16 cellular contexts compared by ENCODE assay signal in the genomic region with DNA sequence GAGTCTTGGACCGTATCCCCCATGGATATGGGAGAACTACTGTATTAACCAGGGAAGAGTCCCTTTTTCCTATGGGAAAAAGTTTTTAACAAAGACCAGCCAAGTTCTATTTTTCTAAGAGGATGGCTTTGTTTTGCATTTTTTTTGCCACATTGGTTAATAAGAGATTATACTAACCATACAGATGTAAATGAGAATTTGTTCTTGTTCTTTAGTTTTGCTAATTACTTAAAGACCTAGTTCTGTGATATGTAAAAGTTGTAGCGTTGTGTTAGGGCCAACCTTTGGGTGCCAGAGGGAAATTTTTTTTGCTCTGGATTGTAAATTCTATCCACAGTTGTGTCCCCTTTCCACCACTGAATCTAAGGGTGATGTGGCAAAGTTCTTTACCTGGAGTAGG. TPM values are rescaled to one million over a fixed set of nuclear protein-coding genes. Genes with fewer than 3 reads are reported as not detected.
DNase-seq lines count a peak whose midpoint lies in the region; ATAC-seq and TF ChIP-seq lines count a peak whose summit lies in the region.
"Had no signal": no experiment of that assay in that cellular context is flagged by ENCODE, and none has a peak within 500 bp of the region (broad histone marks: within the 10 kb centered on the region; RNA-seq: fewer than 3 reads in every experiment).

No MANE protein-coding gene starts in this region.

- H2AFZ ChIP-seq in hepatocyte: no peak overlapping the region

- no peaks in the 10 kb centered on the region for H3K36me3 ChIP-seq in hepatocyte (replicated peaks; ENCODE audit: insufficient read depth, low read depth)
- H3K36me3 ChIP-seq in uterus: no peaks in the 10 kb centered on the region
- H3K36me3 ChIP-seq: sigmoid colon had no signal

- no peak overlapping the region for H3K4me3 ChIP-seq in hepatocyte
- no peak overlapping the region for H3K4me3 ChIP-seq in uterus
- H3K4me3 ChIP-seq: sigmoid colon had no signal

- H3K9me3 Mint-ChIP-seq in CD14-positive monocyte: peaks cover 0 to 2% (median 0%) of the 10 kb centered on the region in 7 donors
- no peaks in the 10 kb centered on the region for H3K9me3 Mint-ChIP-seq in Calu3 (ENCODE audit: low read depth, unreplicated experiment)
- no peaks in the 10 kb centered on the region for H3K9me3 Mint-ChIP-seq in activated CD4-positive, alpha-beta memory T cell treated with anti-CD3 and anti-CD28 coated beads for 36 hours
- H3K9me3 Mint-ChIP-seq: central memory CD8-positive, alpha-beta T cell had no signal

- H3K27ac Mint-ChIP-seq in CD14-positive monocyte: peak overlapping the region; percentile 73 to 95 (median 88)
- peak overlapping the region; percentile 36 for H3K27ac Mint-ChIP-seq in Calu3 (ENCODE audit: unreplicated experiment)
- no peak overlapping the region for H3K27ac Mint-ChIP-seq in activated CD4-positive, alpha-beta memory T cell treated with anti-CD3 and anti-CD28 coated beads for 36 hours

- H3K4me2 ChIP-seq in hepatocyte: peak overlapping the region; percentile 44

- H3K4me3 Mint-ChIP-seq in CD14-positive monocyte (no peak overlapping the region), Calu3 (ENCODE audit: low read depth, unreplicated experiment) (peak overlapping the region; percentile 99)
- H3K4me3 Mint-ChIP-seq in activated CD4-positive, alpha-beta memory T cell treated with anti-CD3 and anti-CD28 coated beads for 36 hours: peak overlapping the region; percentile 31
- H3K4me3 Mint-ChIP-seq: central memory CD8-positive, alpha-beta T cell had no signal

- H3K9me3 ChIP-seq in hepatocyte (ENCODE audit: low read depth) (no peaks in the 10 kb centered on the region), uterus (no peaks in the 10 kb centered on the region)
- H3K9me3 ChIP-seq: sigmoid colon had no signal

- ATAC-seq in HG03342 (IDR thresholded peaks at IDR 0.05; ENCODE audit: unreplicated experiment): no peak

- H3K36me3 Mint-ChIP-seq in CD14-positive monocyte (peaks cover 9 to 20% of the 10 kb centered on the region in 2 donors), Calu3 (ENCODE audit: insufficient read depth, unreplicated experiment) (peaks cover 44% of the 10 kb centered on the region)
- H3K36me3 Mint-ChIP-seq in activated CD4-positive, alpha-beta memory T cell treated with anti-CD3 and anti-CD28 coated beads for 36 hours: peaks cover 4% of the 10 kb centered on the region

- no peaks in the 10 kb centered on the region for H3K9me2 ChIP-seq in hepatocyte (replicated peaks; ENCODE audit: insufficient read depth)

- WGBS in hepatocyte (ENCODE audit: low lambda C conversion rate, missing lambda C conversion rate): 86% methylated on average over 2 of the region's 2 CpGs

- H3K27me3 ChIP-seq in hepatocyte (no peaks in the 10 kb centered on the region), uterus (no peaks in the 10 kb centered on the region)
- H3K27me3 ChIP-seq: sigmoid colon had no signal

- no peak overlapping the region for H3K27ac ChIP-seq in hepatocyte
- no peak overlapping the region for H3K27ac ChIP-seq in uterus
- H3K27ac ChIP-seq: sigmoid colon had no signal

- POLR2A ChIA-PET in activated CD4-positive, alpha-beta memory T cell treated with anti-CD3 and anti-CD28 coated beads for 36 hours (lab: Charles Lee): no interaction called here

- H3K4me1 ChIP-seq in hepatocyte (ENCODE audit: insufficient read depth): peaks cover 18% of the 10 kb centered on the region
- peaks cover 0 to 11% of the 10 kb centered on the region in 2 donors for H3K4me1 ChIP-seq in uterus

- no peak for TF ChIP-seq POLR2A in uterus (IDR thresholded peaks at IDR 0.05)

- H3K4me1 Mint-ChIP-seq in CD14-positive monocyte: peaks cover 68% of the 10 kb centered on the region
- H3K4me1 Mint-ChIP-seq in Calu3 (ENCODE audit: low read depth, unreplicated experiment): peaks cover 54% of the 10 kb centered on the region
- H3K4me1 Mint-ChIP-seq in activated CD4-positive, alpha-beta memory T cell treated with anti-CD3 and anti-CD28 coated beads for 36 hours (ENCODE audit: low read depth): peaks cover 59% of the 10 kb centered on the region

- H4K20me1 ChIP-seq in hepatocyte (ENCODE audit: insufficient read depth, poor library complexity, severe bottlenecking): peaks cover 3% of the 10 kb centered on the region

- DNase-seq in CD14-positive monocyte (ENCODE audit: low spot score): no peak
- no peak for DNase-seq in Calu3
- no peak for DNase-seq in activated CD4-positive, alpha-beta memory T cell treated with anti-CD3 and anti-CD28 coated beads for 36 hours
- no peak for DNase-seq in hepatocyte (ENCODE audit: low spot score)
- no peak for DNase-seq in hippocampal formation (lab: John Stamatoyannopoulos, UW)
- DNase-seq in uterus: no peak
- no peak for DNase-seq in OCI-M2 (lab: John Stamatoyannopoulos, UW; ENCODE audit: unreplicated experiment)
- DNase-seq: activated naive CD4-positive, alpha-beta T cell treated with anti-CD3 and anti-CD28 coated beads, Interleukin-2, amount 50 U/mL, for 16 hours; effector memory CD4-positive, alpha-beta T cell; head of caudate nucleus; KBM-7; NCI-H1436; nucleus accumbens; sigmoid colon had no signal

- no TSS peak for BruUV-seq in Calu3 (replicated peaks; lab: Mats Ljungman, UMichigan)

- CTCF ChIA-PET in Calu3 (lab: Charles Lee): no interaction called here
- CTCF ChIA-PET in activated CD4-positive, alpha-beta memory T cell treated with anti-CD3 and anti-CD28 coated beads for 36 hours (lab: Charles Lee): interaction anchor here (1.0 kb wide), 1 partner anchor 217 kb away, joined by 3 read pairs; no protein-coding TSS in a partner anchor

- peaks cover 63% of the 10 kb centered on the region for H3K79me2 ChIP-seq in hepatocyte

- intact Hi-C loops in CD14-positive monocyte (cut with micrococcal nuclease) (loop anchor here (5.0 kb wide), 2 partner anchors 36 to 66 kb away; no protein-coding TSS in a partner anchor), Calu3 (cut with micrococcal nuclease; ENCODE audit: unreplicated experiment) (loop anchor here (2.0 to 5.0 kb wide), 2 partner anchors 14 to 36 kb away; no protein-coding TSS in a partner anchor), uterus (cut with DNase I; ENCODE audit: low total_unique reads) (no loop called here)
- intact Hi-C loops in activated CD4-positive, alpha-beta memory T cell treated with anti-CD3 and anti-CD28 coated beads for 36 hours (cut with micrococcal nuclease): loop anchor here (5.0 to 10.0 kb wide), 2 partner anchors 56 to 522 kb away; no protein-coding TSS in a partner anchor

- H3K27me3 Mint-ChIP-seq in CD14-positive monocyte (ENCODE audit: low read depth in 3 of 3): no peaks in the 10 kb centered on the region
- H3K27me3 Mint-ChIP-seq in Calu3 (ENCODE audit: unreplicated experiment): no peaks in the 10 kb centered on the region
- no peaks in the 10 kb centered on the region for H3K27me3 Mint-ChIP-seq in activated CD4-positive, alpha-beta memory T cell treated with anti-CD3 and anti-CD28 coated beads for 36 hours
- H3K27me3 Mint-ChIP-seq: central memory CD8-positive, alpha-beta T cell had no signal

- TF ChIP-seq CTCF in CD14-positive monocyte (IDR thresholded peaks at IDR 0.05): no peak
- TF ChIP-seq CTCF in Calu3 (IDR thresholded peaks at IDR 0.05; ENCODE audit: unreplicated experiment): no peak
- no peak for TF ChIP-seq CTCF in hepatocyte (IDR thresholded peaks at IDR 0.05; ENCODE audit: poor library complexity)
- no peak for TF ChIP-seq CTCF in uterus (IDR thresholded peaks at IDR 0.05)

RNA-seq across cellular contexts. Expression of gene SOAT1, which starts 2.8 kb away (rescaled TPM):
- polyA plus RNA-seq in CD14-positive monocyte: 100 to 1,000 TPM; 105 to 158 TPM
- total RNA-seq in Calu3 (2022): 134 and 190 TPM in 2 replicates
- 10 to 100 TPM; 37.8 to 42.9 TPM for total RNA-seq in activated CD4-positive, alpha-beta memory T cell treated with anti-CD3 and anti-CD28 coated beads for 36 hours
- total RNA-seq in hepatocyte: 20.8 and 28.9 TPM in 2 replicates
- 28.9 and 40.4 TPM in 2 replicates for polyA plus RNA-seq in hepatocyte
- 10 to 100 TPM in 2 of 4 donors, 1 to 10 TPM in 2; 4.9 to 34.6 (median 18.4) TPM for total RNA-seq in uterus

Comparison
In these comparisons a context has a peak if more than half of its experiments do, and no peak if none do; other contexts are left out.
1. H3K4me3 Mint-ChIP-seq: peak in Calu3 (single experiment) and activated CD4-positive, alpha-beta memory T cell treated with anti-CD3 and anti-CD28 coated beads for 36 hours (single experiment); none in CD14-positive monocyte (0 of 2).